Comparison of ENCODE assay signal across 25 cellular contexts in the genomic region with DNA sequence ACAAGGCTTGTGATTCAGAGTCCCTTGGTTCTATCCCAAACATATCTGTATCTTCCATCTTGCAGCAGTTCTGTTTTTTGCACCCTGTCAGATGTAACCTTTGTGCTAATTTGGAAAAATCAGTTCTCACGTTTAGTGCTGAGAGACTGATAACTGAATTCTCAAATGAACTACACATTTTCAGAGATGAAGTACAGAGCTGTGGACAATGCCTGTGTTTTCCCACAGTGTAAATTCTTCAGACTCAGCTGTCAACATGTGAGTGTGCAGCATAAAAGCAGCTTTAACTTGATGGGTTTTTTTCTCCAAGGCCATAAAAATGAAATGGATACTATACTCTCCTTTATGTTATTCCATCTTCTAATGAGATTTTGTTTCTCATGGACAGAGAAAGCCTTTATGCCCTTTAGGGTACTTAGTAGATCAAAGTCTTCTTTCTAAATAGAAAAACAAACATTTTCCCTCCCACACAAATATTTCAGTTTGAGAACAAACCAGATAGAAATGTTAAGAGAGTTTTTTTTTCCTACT.
DNase-seq lines count a peak whose midpoint lies in the region; ATAC-seq, FAIRE-seq and TF ChIP-seq lines count a peak whose summit lies in the region.
"Had no signal": no experiment of that assay in that cellular context is flagged by ENCODE, and none has a peak within 500 bp of the region (broad histone marks: within the 10 kb centered on the region; RNA-seq: fewer than 3 reads in every experiment).

No MANE protein-coding gene starts in this region.

- POLR2A ChIA-PET in HepG2 (lab: Yijun Ruan, JAX): no interaction called here

- ATAC-seq in HepG2: peak; percentile 69
- no peak for ATAC-seq in right lobe of liver
- ATAC-seq in effector memory CD8-positive, alpha-beta T cell (replicated peaks): no peak
- no peak for ATAC-seq in sciatic nerve
- ATAC-seq: activated CD4-positive, alpha-beta T cell treated with anti-CD3 and anti-CD28 coated beads for 36 hours; activated T-cell treated with anti-CD3 and anti-CD28 coated beads, Interleukin-2, amount 50 U/mL, for 72 hours; naive thymus-derived CD4-positive, alpha-beta T cell had no signal

- H3K4me2 ChIP-seq in HepG2 (ENCODE audit: low read depth, low read length) (peak overlapping the region; percentile 37; the same call in 1 of the 2 replicates), smooth muscle cell (peak overlapping the region; percentile 27)
- H3K4me2 ChIP-seq: BLaER1 treated with 17β-estradiol and CSF1 and Interleukin-3, amounts not matched to agents 10 nM and 100 nM had no signal

- TF ChIP-seq CTCF in HepG2 (CRISPR knock-in tag; IDR thresholded peaks at IDR 0.05) (no peak), right lobe of liver (IDR thresholded peaks at IDR 0.05) (no peak), fibroblast of villous mesenchyme (IDR thresholded peaks at IDR 0.05; ENCODE audit: insufficient read depth, low read depth, low read length) (no peak), smooth muscle cell (IDR thresholded peaks at IDR 0.05; ENCODE audit: borderline replicate concordance, insufficient read depth, poor library complexity, severe bottlenecking) (no peak)

- no peaks in the 10 kb centered on the region for H3K79me2 ChIP-seq in HepG2 (ENCODE audit: insufficient read depth, low read length)
- H3K79me2 ChIP-seq in smooth muscle cell (ENCODE audit: low read depth): no peaks in the 10 kb centered on the region

- H2AFZ ChIP-seq in HepG2 (ENCODE audit: low read length) (no peak overlapping the region), smooth muscle cell (ENCODE audit: low read depth) (no peak overlapping the region)

- H3K27ac Mint-ChIP-seq in effector memory CD8-positive, alpha-beta T cell: no peak overlapping the region
- H3K27ac Mint-ChIP-seq: activated CD4-positive, alpha-beta T cell treated with anti-CD3 and anti-CD28 coated beads for 36 hours; activated naive CD4-positive, alpha-beta T cell treated with anti-CD3 and anti-CD28 coated beads, Interleukin-2, amount 50 U/mL, for 24 hours; activated T-cell treated with anti-CD3 and anti-CD28 coated beads, Interleukin-2, amount 50 U/mL, for 72 hours; naive thymus-derived CD4-positive, alpha-beta T cell had no signal

- intact Hi-C loops in HepG2 (cut with micrococcal nuclease; ENCODE audit: unreplicated experiment) (loop anchor here (5.0 kb wide), 1 partner anchor 99 kb away; no protein-coding TSS in a partner anchor), right lobe of liver (cut with DNase I) (no loop called here), sciatic nerve (cut with DNase I) (no loop called here)

- H3K9ac ChIP-seq in HepG2 (ENCODE audit: insufficient read depth, low read depth, low read length) (peak overlapping the region; percentile 41), smooth muscle cell (ENCODE audit: low read depth) (no peak overlapping the region)
- H3K9ac ChIP-seq: BLaER1 treated with 17β-estradiol and CSF1 and Interleukin-3, amounts not matched to agents 10 nM and 100 nM had no signal

- peaks cover 8% of the 10 kb centered on the region for H3F3A ChIP-seq in smooth muscle cell (ENCODE audit: low read depth)

- DNase-seq in HepG2 (ENCODE audit: low spot score): peak; percentile 88
- DNase-seq in right lobe of liver: no peak
- peak; percentile 12 for DNase-seq in RPMI7951 (ENCODE audit: low read depth)
- peak; percentile 41 for DNase-seq in fibroblast of villous mesenchyme (ENCODE audit: low read depth)
- no peak for DNase-seq in smooth muscle cell (lab: John Stamatoyannopoulos, UW; ENCODE audit: unreplicated experiment)
- no peak for DNase-seq in effector memory CD8-positive, alpha-beta T cell
- DNase-seq in NOMO-1 treated with dmso at 0.1 percent for 144 hours (lab: John Stamatoyannopoulos, UW; ENCODE audit: unreplicated experiment): no peak
- DNase-seq in sciatic nerve (ENCODE audit: low spot score): no peak
- DNase-seq: activated CD4-positive, alpha-beta T cell treated with anti-CD3 and anti-CD28 coated beads for 36 hours; activated T-cell treated with anti-CD3 and anti-CD28 coated beads, Interleukin-2, amount 50 U/mL, for 72 hours; H9; KG1; MV-4-11; naive thymus-derived CD4-positive, alpha-beta T cell; NCI-H1694 treated with DMSO at 0.1 percent for 48 hours; NCI-H748 treated with DMSO at 0.1 percent for 48 hours; ovary; SHP77 treated with DMSO at 0.1 percent for 48 hours; sigmoid colon had no signal

- TF ChIP-seq EP300 in HepG2 (IDR thresholded peaks at IDR 0.05; ENCODE audit: low read depth in 2 of 2, low read length in 2 of 2) (peak in 1 of 2 experiments; percentile 70; a peak in 2 of 4 replicates), HepG2 (CRISPR knock-in tag; IDR thresholded peaks at IDR 0.05; ENCODE audit: borderline replicate concordance) (no peak)

- in situ Hi-C loops in HepG2 (cut with HindIII; ENCODE audit: extremely low pct_ligation_motif_present, low pct_unique_long_range_greater_than_20kb): no loop called here

- H4K20me1 ChIP-seq in HepG2 (ENCODE audit: insufficient read depth, low read length) (no peaks in the 10 kb centered on the region), smooth muscle cell (ENCODE audit: low read depth) (no peaks in the 10 kb centered on the region)
- H4K20me1 ChIP-seq: BLaER1 treated with 17β-estradiol and CSF1 and Interleukin-3, amounts not matched to agents 10 nM and 100 nM had no signal

- BruUV-seq in HepG2 (replicated peaks; lab: Mats Ljungman, UMichigan): no TSS peak

- peak overlapping the region; percentile 80 for H3K27ac ChIP-seq in HepG2 (ENCODE audit: extremely low read length, insufficient read depth, low read length)
- H3K27ac ChIP-seq in right lobe of liver: no peak overlapping the region
- peak overlapping the region; percentile 0 for H3K27ac ChIP-seq in smooth muscle cell (ENCODE audit: low read depth)
- H3K27ac ChIP-seq: BLaER1 treated with 17β-estradiol and CSF1 and Interleukin-3, amounts not matched to agents 10 nM and 100 nM; ovary had no signal

- peaks cover 86% of the 10 kb centered on the region for H3K4me1 ChIP-seq in HepG2 (ENCODE audit: insufficient read depth, low read length)
- no peaks in the 10 kb centered on the region for H3K4me1 ChIP-seq in right lobe of liver
- H3K4me1 ChIP-seq in smooth muscle cell (ENCODE audit: low read depth): peaks cover 32% of the 10 kb centered on the region

- TF ChIP-seq POLR2A in HepG2 (IDR thresholded peaks at IDR 0.05; ENCODE audit: insufficient read depth in 1 of 2, low read depth in 2 of 2, low read length in 2 of 2) (no peak), right lobe of liver (IDR thresholded peaks at IDR 0.05) (no peak)

- H3K27me3 ChIP-seq in HepG2 (ENCODE audit: control insufficient read depth in 1 of 2, insufficient read depth in 2 of 2, low read length in 2 of 2) (no peaks in the 10 kb centered on the region), right lobe of liver (no peaks in the 10 kb centered on the region), smooth muscle cell (ENCODE audit: low read depth) (no peaks in the 10 kb centered on the region)
- H3K27me3 ChIP-seq: BLaER1 treated with 17β-estradiol and CSF1 and Interleukin-3, amounts not matched to agents 10 nM and 100 nM; ovary; sigmoid colon had no signal

- WGBS in HepG2 (ENCODE audit: low lambda C conversion rate): 7% methylated on average over 1 of the region's 1 CpG
- 18% methylated on average over 1 of the region's 1 CpG for WGBS in right lobe of liver (ENCODE audit: insufficient coverage, low coverage, low lambda C conversion rate, missing lambda C conversion rate)
- 14% methylated on average over 1 of the region's 1 CpG for WGBS in smooth muscle cell (ENCODE audit: low lambda C conversion rate)

- CTCF ChIA-PET in HepG2 (lab: Yijun Ruan, JAX; ENCODE audit: low intra/inter-chr PET ratio, low total read pairs): no interaction called here

- H3K27me3 Mint-ChIP-seq in effector memory CD8-positive, alpha-beta T cell: no peaks in the 10 kb centered on the region
- H3K27me3 Mint-ChIP-seq: activated CD4-positive, alpha-beta T cell treated with anti-CD3 and anti-CD28 coated beads for 36 hours; activated naive CD4-positive, alpha-beta T cell treated with anti-CD3 and anti-CD28 coated beads, Interleukin-2, amount 50 U/mL, for 24 hours had no signal

- H3K36me3 Mint-ChIP-seq in effector memory CD8-positive, alpha-beta T cell (ENCODE audit: insufficient read depth): no peaks in the 10 kb centered on the region
- H3K36me3 Mint-ChIP-seq: activated naive CD4-positive, alpha-beta T cell treated with anti-CD3 and anti-CD28 coated beads, Interleukin-2, amount 50 U/mL, for 24 hours; naive thymus-derived CD4-positive, alpha-beta T cell had no signal

- H3K4me1 Mint-ChIP-seq in effector memory CD8-positive, alpha-beta T cell (ENCODE audit: low read depth in 2 of 2): no peaks in the 10 kb centered on the region
- H3K4me1 Mint-ChIP-seq: activated CD4-positive, alpha-beta T cell treated with anti-CD3 and anti-CD28 coated beads for 36 hours; activated naive CD4-positive, alpha-beta T cell treated with anti-CD3 and anti-CD28 coated beads, Interleukin-2, amount 50 U/mL, for 24 hours had no signal

- peaks cover 14 to 20% of the 10 kb centered on the region in 2 donors for H3K9me3 Mint-ChIP-seq in effector memory CD8-positive, alpha-beta T cell
- H3K9me3 Mint-ChIP-seq: activated naive CD4-positive, alpha-beta T cell treated with anti-CD3 and anti-CD28 coated beads, Interleukin-2, amount 50 U/mL, for 24 hours; H9; naive thymus-derived CD4-positive, alpha-beta T cell had no signal

- no peak for FAIRE-seq in HepG2 (lab: Jason Lieb, UNC)
- FAIRE-seq: A204.1, astrocyte, GM18507 had no signal

- H3K36me3 ChIP-seq in HepG2 (replicated peaks in 1 of 2; ENCODE audit: control insufficient read depth in 1 of 2, insufficient read depth in 2 of 2, low read length in 2 of 2): no peaks in the 10 kb centered on the region
- H3K36me3 ChIP-seq in right lobe of liver: no peaks in the 10 kb centered on the region
- H3K36me3 ChIP-seq in smooth muscle cell (ENCODE audit: low read depth): no peaks in the 10 kb centered on the region
- H3K36me3 ChIP-seq: BLaER1 treated with 17β-estradiol and CSF1 and Interleukin-3, amounts not matched to agents 10 nM and 100 nM; ovary; sigmoid colon had no signal

- H3K4me3 Mint-ChIP-seq in effector memory CD8-positive, alpha-beta T cell: no peak overlapping the region
- H3K4me3 Mint-ChIP-seq: activated CD4-positive, alpha-beta T cell treated with anti-CD3 and anti-CD28 coated beads for 36 hours; activated naive CD4-positive, alpha-beta T cell treated with anti-CD3 and anti-CD28 coated beads, Interleukin-2, amount 50 U/mL, for 24 hours; activated T-cell treated with anti-CD3 and anti-CD28 coated beads, Interleukin-2, amount 50 U/mL, for 72 hours; H9; naive thymus-derived CD4-positive, alpha-beta T cell had no signal

- TF ChIP-seq RAD21 in HepG2 (CRISPR knock-in tag; IDR thresholded peaks at IDR 0.05): no peak

- H3K4me3 ChIP-seq in HepG2 (replicated peaks in 1 of 3; ENCODE audit: insufficient read depth in 1 of 3, low read depth in 2 of 3, low read length in 3 of 3) (no peak overlapping the region; a peak in 1 of 6 replicates), right lobe of liver (no peak overlapping the region), fibroblast of villous mesenchyme (ENCODE audit: low read depth, low read length) (no peak overlapping the region), smooth muscle cell (no peak overlapping the region)
- H3K4me3 ChIP-seq: BLaER1 treated with 17β-estradiol and CSF1 and Interleukin-3, amounts not matched to agents 10 nM and 100 nM; lung; ovary; sigmoid colon had no signal

- H3K9me3 ChIP-seq in HepG2 (ENCODE audit: low read length) (no peaks in the 10 kb centered on the region), right lobe of liver (no peaks in the 10 kb centered on the region), smooth muscle cell (replicated peaks; ENCODE audit: low read depth) (no peaks in the 10 kb centered on the region)
- H3K9me3 ChIP-seq: BLaER1 treated with 17β-estradiol and CSF1 and Interleukin-3, amounts not matched to agents 10 nM and 100 nM; ovary; sigmoid colon had no signal

Comparison
In these comparisons a context has a peak if more than half of its experiments do, and no peak if none do; other contexts are left out.
1. DNase-seq: peak in HepG2 (single experiment), RPMI7951 (single experiment) and fibroblast of villous mesenchyme (single experiment); none in right lobe of liver (0 of 3), smooth muscle cell (single experiment), effector memory CD8-positive, alpha-beta T cell (0 of 3), NOMO-1 treated with dmso at 0.1 percent for 144 hours (single experiment) and sciatic nerve (single experiment).
2. H3K27ac ChIP-seq: peak in HepG2 (single experiment) and smooth muscle cell (single experiment); none in right lobe of liver (0 of 3).